ENCODE assay signal across 1 cellular context in genomic region chr22:50600967-50601668, GRCh38.
A peak's percentile ranks its signal among the peaks of the same experiment; 100 is the strongest.
TF ChIP-seq lines count a peak whose summit lies in the region.

No MANE protein-coding gene starts in this region.

TF ChIP-seq in K562, 482 proteins besides CTCF, POLR2A, EP300 and RAD21:
- TF ChIP-seq PHTF2 (CRISPR knock-in tag; IDR thresholded peaks at IDR 0.05): no peak
- 0 out of 2 replicates have a peak, but pooled peaks have one; percentile 36 for TF ChIP-seq EGR1 (conservative IDR thresholded peaks at IDR 0.05)
